ENCODE assay signal across 8 cellular contexts in the genomic region with DNA sequence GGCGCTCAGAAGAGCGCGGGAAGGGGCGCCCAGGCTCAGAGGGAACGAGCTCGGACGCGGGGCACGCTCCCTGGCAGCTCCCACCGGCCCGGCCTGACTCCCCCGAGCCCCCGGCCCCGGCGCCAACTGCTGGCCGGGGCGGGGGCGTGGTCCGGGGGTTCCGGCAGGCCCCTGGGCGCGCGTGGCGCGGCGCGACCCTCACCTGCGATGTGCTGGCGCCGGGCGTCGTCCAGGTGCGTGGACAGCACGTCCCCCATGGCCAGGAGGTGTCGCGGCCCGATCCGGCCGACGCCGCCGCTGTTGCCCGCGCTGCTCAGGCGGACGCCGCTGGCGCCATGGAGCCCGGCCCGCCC. TPM values are rescaled to one million over a fixed set of nuclear protein-coding genes. Genes with fewer than 3 reads are reported as not detected.
DNase-seq lines count a peak whose midpoint lies in the region; TF ChIP-seq lines count a peak whose summit lies in the region.

No MANE protein-coding gene starts in this region.

- H3K27me3 ChIP-seq in DOHH2 (ENCODE audit: control insufficient read depth, low read length) = peaks cover 27% of the 10 kb centered on the region
- H3K27me3 ChIP-seq in effector memory CD4-positive, alpha-beta T cell (replicated peaks; ENCODE audit: control insufficient read depth, insufficient read depth, low read length, poor library complexity, severe bottlenecking) = no peaks in the 10 kb centered on the region
- H3K27me3 ChIP-seq in neuron (ENCODE audit: insufficient read depth, low read length) = no peaks in the 10 kb centered on the region

- no peaks in the 10 kb centered on the region for H3K9me2 ChIP-seq in DOHH2 (replicated peaks; ENCODE audit: control insufficient read depth, low read length)

- H3K79me2 ChIP-seq in DOHH2 (ENCODE audit: control insufficient read depth, low read length) = no peaks in the 10 kb centered on the region

- peak overlapping the region; percentile 49; the same call in 1 of the 2 replicates for H3K4me2 ChIP-seq in DOHH2 (ENCODE audit: low read length)

- no peak for TF ChIP-seq CTCF in DOHH2 (IDR thresholded peaks at IDR 0.05; ENCODE audit: low read depth, low read length, poor library complexity, severe bottlenecking)

- peaks cover 17% of the 10 kb centered on the region for H3K4me1 ChIP-seq in DOHH2 (ENCODE audit: control insufficient read depth, low read length)
- peaks cover 26% of the 10 kb centered on the region for H3K4me1 ChIP-seq in effector memory CD4-positive, alpha-beta T cell (ENCODE audit: control insufficient read depth, insufficient read depth, low read length, poor library complexity, severe bottlenecking)
- H3K4me1 ChIP-seq in neuron (ENCODE audit: insufficient read depth, low read length) = peaks cover 32% of the 10 kb centered on the region

- H3F3A ChIP-seq in DOHH2 (ENCODE audit: control insufficient read depth, insufficient read depth) = 0 out of 2 replicates have a peak, but pooled peaks cover 3% of the 10 kb centered on the region

- no peak overlapping the region for H3K27ac ChIP-seq in DOHH2 (ENCODE audit: low read depth, low read length)
- peak overlapping the region; percentile 53 for H3K27ac ChIP-seq in effector memory CD4-positive, alpha-beta T cell (ENCODE audit: insufficient read depth, low read length, poor library complexity, severe bottlenecking)

- H3K4me3 ChIP-seq in DOHH2 (ENCODE audit: low read length) (peak overlapping the region; percentile 38), neuron (ENCODE audit: low read length) (peak overlapping the region; percentile 75)
- H3K4me3 ChIP-seq in Jurkat, Clone E6-1 (ENCODE audit: low read length) = peak overlapping the region; percentile 43
- H3K4me3 ChIP-seq in effector memory CD4-positive, alpha-beta T cell (ENCODE audit: insufficient read depth, low read depth, low read length, poor library complexity, severe bottlenecking) = peak overlapping the region; percentile 50

- no peaks in the 10 kb centered on the region for H4K20me1 ChIP-seq in DOHH2 (ENCODE audit: control insufficient read depth, insufficient read depth, low read depth, low read length)

- H2AFZ ChIP-seq in neuron (ENCODE audit: low read depth, low read length) = peak overlapping the region; percentile 90

- H3K9me3 ChIP-seq in DOHH2 (ENCODE audit: control insufficient read depth, insufficient read depth, low read length) (no peaks in the 10 kb centered on the region), neuron (ENCODE audit: low read length) (no peaks in the 10 kb centered on the region)
- H3K9me3 ChIP-seq in effector memory CD4-positive, alpha-beta T cell (ENCODE audit: control insufficient read depth, low read length) = no peaks in the 10 kb centered on the region

- H3K36me3 ChIP-seq in DOHH2 (ENCODE audit: control insufficient read depth, low read length) = no peaks in the 10 kb centered on the region
- H3K36me3 ChIP-seq in effector memory CD4-positive, alpha-beta T cell (ENCODE audit: control insufficient read depth, insufficient read depth, low read length) = no peaks in the 10 kb centered on the region
- no peaks in the 10 kb centered on the region for H3K36me3 ChIP-seq in neuron (ENCODE audit: insufficient read depth, low read length)

- DNase-seq in Jurkat, Clone E6-1 (ENCODE audit: low read depth, low spot score) = no peak
- no peak for DNase-seq in effector memory CD4-positive, alpha-beta T cell
- DNase-seq in amygdala (lab: John Stamatoyannopoulos, UW) (no peak), NCI-H1436 treated with DMSO at 0.1 percent for 48 hours (lab: John Stamatoyannopoulos, UW) (no peak), NCI-H2227 (lab: John Stamatoyannopoulos, UW; ENCODE audit: unreplicated experiment) (no peak), SW 1271 (lab: John Stamatoyannopoulos, UW) (no peak)

RNA-seq across cellular contexts. Expression of a gene that starts 43.5 kb away (rescaled TPM):
- 50.2 TPM for polyA plus RNA-seq in Jurkat, Clone E6-1 (2012; ENCODE audit: insufficient read depth, insufficient read length)
